15 cellular contexts compared by ENCODE assay signal in genomic region chr20:58829531-58829941, GRCh38. TPM values are rescaled to one million over a fixed set of nuclear protein-coding genes. Genes with fewer than 3 reads are reported as not detected.
DNase-seq lines count a peak whose midpoint lies in the region; ATAC-seq, FAIRE-seq and TF ChIP-seq lines count a peak whose summit lies in the region.
"Had no signal": no experiment of that assay in that cellular context is flagged by ENCODE, and none has a peak within 500 bp of the region (broad histone marks: within the 10 kb centered on the region; RNA-seq: fewer than 3 reads in every experiment).

No MANE protein-coding gene starts in this region.

- no peaks in the 10 kb centered on the region for H3K9me2 ChIP-seq in GM23248 (ENCODE audit: insufficient read depth)

- no peak overlapping the region for H3K4me2 ChIP-seq in GM23248 (ENCODE audit: unreplicated experiment)
- H3K4me2 ChIP-seq: PC-9 had no signal

- H3K27me3 ChIP-seq in GM23248 (replicated peaks; ENCODE audit: insufficient read depth) (peaks cover 29% of the 10 kb centered on the region), heart left ventricle (peaks cover 0 to 6% (median 0%) of the 10 kb centered on the region in 9 donors), rectal smooth muscle tissue (ENCODE audit: control insufficient read depth, insufficient read depth, low read length) (no peaks in the 10 kb centered on the region)

- no peak overlapping the region for H3K9ac ChIP-seq in GM23248
- H3K9ac ChIP-seq in rectal smooth muscle tissue (ENCODE audit: low read length) = no peak overlapping the region

- H3K36me3 ChIP-seq in GM23248 (ENCODE audit: low read depth) (no peaks in the 10 kb centered on the region), heart left ventricle (no peaks in the 10 kb centered on the region), rectal smooth muscle tissue (ENCODE audit: control insufficient read depth, insufficient read depth, low read length) (no peaks in the 10 kb centered on the region)

- H3K79me2 ChIP-seq in GM23248 (ENCODE audit: insufficient read depth) = peaks cover 13% of the 10 kb centered on the region; the same call in 1 of the 2 replicates

- intact Hi-C loops in heart left ventricle (cut with DNase I) = no loop called here

- H3K4me1 ChIP-seq in GM23248 (ENCODE audit: insufficient read depth) (no peaks in the 10 kb centered on the region), heart left ventricle (peaks cover 0 to 9% (median 0%) of the 10 kb centered on the region in 12 donors), rectal smooth muscle tissue (ENCODE audit: control insufficient read depth, insufficient read depth, low read length) (no peaks in the 10 kb centered on the region)

- no peaks in the 10 kb centered on the region for H4K20me1 ChIP-seq in GM23248 (ENCODE audit: insufficient read depth)

- ATAC-seq in heart left ventricle (peak; percentile 80 to 96 (median 92)), HG03196 (IDR thresholded peaks at IDR 0.05; ENCODE audit: unreplicated experiment) (no peak)

- 41 to 42% methylated on average over 6 of the region's 6 CpGs for WGBS in GM23248 (ENCODE audit: low coverage in 1 of 2, low lambda C conversion rate in 2 of 2, missing lambda C conversion rate in 2 of 2), 2 experiments
- 57 to 71% (median 67%) methylated on average over 6 of the region's 6 CpGs for WGBS in heart left ventricle, 4 donors

- FAIRE-seq in RCC 7860 (lab: Jason Lieb, UNC) = no peak
- FAIRE-seq: H1, TTC549 had no signal

- in situ Hi-C loops in GM23248 (cut with MboI) = loop anchor here (25.0 kb wide), 2 partner anchors 342 to 592 kb away; partner anchors contain the start of gene ANKRD60

- H3K9me3 ChIP-seq in GM23248 (ENCODE audit: low read depth) (no peaks in the 10 kb centered on the region), heart left ventricle (no peaks in the 10 kb centered on the region)

- H3K27ac ChIP-seq in GM23248 (no peak overlapping the region), VCaP (peak overlapping the region; percentile 30; the same call in 1 of the 2 replicates), heart left ventricle (peak overlapping the region in 2 of 12 donors; percentile 24 to 37), rectal smooth muscle tissue (ENCODE audit: low read depth, low read length) (peak overlapping the region; percentile 29), coronary artery (peak overlapping the region in 1 of 2 donors; percentile 19)
- H3K27ac ChIP-seq: PC-9 had no signal

- H2AFZ ChIP-seq in GM23248 = no peak overlapping the region
- H2AFZ ChIP-seq: PC-9 had no signal

- H3K4me3 ChIP-seq in GM23248 (no peak overlapping the region), heart left ventricle (no peak overlapping the region), rectal smooth muscle tissue (ENCODE audit: low read length) (no peak overlapping the region), coronary artery (no peak overlapping the region)
- H3K4me3 ChIP-seq: PC-9 had no signal

- peak; percentile 45 for TF ChIP-seq CTCF in VCaP (conservative IDR thresholded peaks at IDR 0.05)
- peak in 2 of 12 donors; percentile 10 to 20 for TF ChIP-seq CTCF in heart left ventricle (IDR thresholded peaks at IDR 0.05)
- no peak for TF ChIP-seq CTCF in coronary artery (IDR thresholded peaks at IDR 0.05)

- no peaks in the 10 kb centered on the region for H3F3A ChIP-seq in GM23248 (ENCODE audit: insufficient read depth)

- peak; percentile 37 for DNase-seq in GM23248
- DNase-seq in heart left ventricle = peak in 4 of 5 donors; percentile 48 to 60 (median 58)
- no peak for DNase-seq in RCC 7860 (ENCODE audit: low spot score)
- no peak for DNase-seq in GM19238 (ENCODE audit: insufficient read length, low spot score)
- DNase-seq in coronary artery (ENCODE audit: low spot score) = no peak
- DNase-seq: CD4-positive, alpha-beta memory T cell; naive B cell; NCI-H2029; PC-9; stimulated activated CD8-positive, alpha-beta memory T cell treated with anti-CD3 and anti-CD28 coated beads, Interleukin-4, amount 100 ng/mL, for 48 hours had no signal

- TF ChIP-seq POLR2A in heart left ventricle (IDR thresholded peaks at IDR 0.05) = no peak

RNA-seq across cellular contexts. Expression of gene GNAS-AS1, which starts 21.2 kb away (rescaled TPM):
- 0.25 and 0.97 TPM in 2 replicates for total RNA-seq in GM23248 (2014; rRNA removed; shearing (Covaris generic))
- polyA plus RNA-seq in GM23248 (2016; fragmentation: Nextera tagmentation; extraction: Ambion mirVana) (0.77 and 1.0 TPM in 2 replicates), heart left ventricle (under 1 TPM; 0.17 to 0.91 TPM)
- under 1 TPM in 7 of 9 donors, not detected in 2; 0.22 to 0.79 (median 0.29) TPM for total RNA-seq in heart left ventricle
- polyA plus RNA-seq: CD4-positive, alpha-beta memory T cell had no signal

RNA-seq across cellular contexts. Expression of gene GNAS, which starts 23.0 kb away (rescaled TPM):
- total RNA-seq in GM23248 (2014; rRNA removed; shearing (Covaris generic)) = 804 and 904 TPM in 2 replicates
- polyA plus RNA-seq in GM23248 (2016; fragmentation: Nextera tagmentation; extraction: Ambion mirVana) (421 and 424 TPM in 2 replicates), heart left ventricle (1,000 to 10,000 TPM; 1,246 to 2,999 TPM)
- total RNA-seq in heart left ventricle = 1,000 to 10,000 TPM; 1,430 to 2,119 (median 1,604) TPM

Comparison
In these comparisons a context has a peak if more than half of its experiments do, and no peak if none do; other contexts are left out.
1. DNase-seq: peak in GM23248 (single experiment) and heart left ventricle (4 of 5); none in RCC 7860 (single experiment), GM19238 (single experiment) and coronary artery (single experiment).